Comparison of ENCODE assay signal across 15 cellular contexts in the genomic region with DNA sequence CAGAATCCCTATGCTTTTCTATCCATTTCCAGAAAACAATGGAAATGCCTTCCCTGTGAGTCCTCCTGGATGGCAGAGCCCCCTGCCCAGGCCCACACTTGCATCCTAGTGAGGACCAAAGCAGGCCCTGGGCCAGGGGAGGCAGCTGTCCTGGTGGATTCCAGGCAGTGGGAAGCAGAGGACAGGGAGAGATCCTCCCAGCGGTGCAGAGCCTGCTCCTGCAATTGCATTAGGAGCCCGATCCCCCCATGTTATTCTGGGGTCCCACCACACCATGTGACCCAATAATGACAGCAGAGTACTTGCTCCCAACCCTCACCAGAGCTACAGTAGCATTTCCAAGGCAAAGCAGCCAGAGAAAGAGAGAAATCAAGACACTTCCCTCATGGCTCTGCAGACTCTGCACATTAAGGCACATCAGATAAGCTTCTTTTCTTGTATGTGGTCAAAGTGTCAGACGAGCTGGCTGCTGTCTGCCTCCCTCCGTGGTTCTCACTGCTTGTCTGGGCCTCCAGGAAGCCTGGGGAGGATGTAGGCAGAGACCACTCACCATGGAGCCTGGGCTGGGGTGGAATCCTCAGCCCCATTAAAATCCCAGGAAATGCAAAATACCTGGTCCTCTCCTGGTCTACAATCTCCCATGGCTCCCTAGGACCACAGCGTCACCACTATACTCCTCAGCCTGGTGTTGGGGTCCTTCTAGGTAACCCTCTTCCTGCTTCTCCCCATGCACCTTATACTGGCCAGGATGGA. TPM values are rescaled to one million over a fixed set of nuclear protein-coding genes. Genes with fewer than 3 reads are reported as not detected.
DNase-seq lines count a peak whose midpoint lies in the region; ATAC-seq and TF ChIP-seq lines count a peak whose summit lies in the region.
"Had no signal": no experiment of that assay in that cellular context is flagged by ENCODE, and none has a peak within 500 bp of the region (broad histone marks: within the 10 kb centered on the region; RNA-seq: fewer than 3 reads in every experiment).

No MANE protein-coding gene starts in this region.

- H3K27me3 Mint-ChIP-seq in activated naive CD4-positive, alpha-beta T cell treated with anti-CD3 and anti-CD28 coated beads, Interleukin-2, amount 50 U/mL, for 24 hours, result no peaks in the 10 kb centered on the region
- H3K27me3 Mint-ChIP-seq in activated CD4-positive, alpha-beta memory T cell treated with anti-CD3 and anti-CD28 coated beads for 36 hours, result no peaks in the 10 kb centered on the region
- H3K27me3 Mint-ChIP-seq in type B pancreatic cell, result peaks cover 16% of the 10 kb centered on the region

- peak overlapping the region; percentile 54 for H3K4me3 Mint-ChIP-seq in activated naive CD4-positive, alpha-beta T cell treated with anti-CD3 and anti-CD28 coated beads, Interleukin-2, amount 50 U/mL, for 24 hours
- H3K4me3 Mint-ChIP-seq in activated CD4-positive, alpha-beta memory T cell treated with anti-CD3 and anti-CD28 coated beads for 36 hours, result no peak overlapping the region
- no peak overlapping the region for H3K4me3 Mint-ChIP-seq in type B pancreatic cell
- H3K4me3 Mint-ChIP-seq: nephron had no signal

- no peak for ATAC-seq in upper lobe of right lung

- intact Hi-C loops in activated CD4-positive, alpha-beta memory T cell treated with anti-CD3 and anti-CD28 coated beads for 36 hours (cut with micrococcal nuclease), result no loop called here
- intact Hi-C loops in upper lobe of right lung (cut with DNase I) (no loop called here), head of caudate nucleus (cut with DNase I) (no loop called here)

- H3K27me3 ChIP-seq in upper lobe of right lung, result no peaks in the 10 kb centered on the region
- H3K27me3 ChIP-seq: brain microvascular endothelial cell had no signal

- DNase-seq in activated naive CD4-positive, alpha-beta T cell (lab: John Stamatoyannopoulos, UW), result no peak
- peak; percentile 43 for DNase-seq in activated CD4-positive, alpha-beta memory T cell treated with anti-CD3 and anti-CD28 coated beads for 36 hours
- peak; percentile 41 for DNase-seq in effector CD4-positive, alpha-beta T cell
- DNase-seq in type B pancreatic cell (ENCODE audit: extremely low spot score, unreplicated experiment) (no peak), upper lobe of right lung (no peak), head of caudate nucleus (no peak)
- DNase-seq in stimulated activated CD4-positive, alpha-beta T cell treated with anti-CD3 and anti-CD28 coated beads, Interleukin-2, amount 100 ng/mL, for 24 hours, result no peak
- DNase-seq: brain microvascular endothelial cell; NCI-H187 treated with DMSO at 0.1 percent for 48 hours; NCI-H524; stimulated activated CD4-positive, alpha-beta T cell treated with anti-CD3 and anti-CD28 coated beads, Interleukin-1b, Interleukin-23, amount 100 ng/mL, for 48 hours; transverse colon had no signal

- H3K36me3 Mint-ChIP-seq in activated naive CD4-positive, alpha-beta T cell treated with anti-CD3 and anti-CD28 coated beads, Interleukin-2, amount 50 U/mL, for 24 hours, result peaks cover 3% of the 10 kb centered on the region
- H3K36me3 Mint-ChIP-seq in activated CD4-positive, alpha-beta memory T cell treated with anti-CD3 and anti-CD28 coated beads for 36 hours, result peaks cover 1% of the 10 kb centered on the region
- no peaks in the 10 kb centered on the region for H3K36me3 Mint-ChIP-seq in type B pancreatic cell

- H3K9me3 Mint-ChIP-seq in activated naive CD4-positive, alpha-beta T cell treated with anti-CD3 and anti-CD28 coated beads, Interleukin-2, amount 50 U/mL, for 24 hours, result peaks cover 4% of the 10 kb centered on the region
- H3K9me3 Mint-ChIP-seq in activated CD4-positive, alpha-beta memory T cell treated with anti-CD3 and anti-CD28 coated beads for 36 hours, result no peaks in the 10 kb centered on the region
- no peaks in the 10 kb centered on the region for H3K9me3 Mint-ChIP-seq in type B pancreatic cell

- no peaks in the 10 kb centered on the region for H3K4me1 ChIP-seq in upper lobe of right lung

- CTCF ChIA-PET in activated CD4-positive, alpha-beta memory T cell treated with anti-CD3 and anti-CD28 coated beads for 36 hours (lab: Charles Lee), result interaction anchor here (1.1 to 1.5 kb wide), 2 partner anchors 52 to 61 kb away, joined by 3 read pairs; no protein-coding TSS in a partner anchor

- no peak for TF ChIP-seq CTCF in type B pancreatic cell (conservative IDR thresholded peaks at IDR 0.05)
- TF ChIP-seq CTCF in upper lobe of right lung (IDR thresholded peaks at IDR 0.05), result no peak

- H3K27ac Mint-ChIP-seq in activated naive CD4-positive, alpha-beta T cell treated with anti-CD3 and anti-CD28 coated beads, Interleukin-2, amount 50 U/mL, for 24 hours, result peak overlapping the region; percentile 46
- peak overlapping the region; percentile 3 for H3K27ac Mint-ChIP-seq in activated CD4-positive, alpha-beta memory T cell treated with anti-CD3 and anti-CD28 coated beads for 36 hours
- peak overlapping the region; percentile 6 for H3K27ac Mint-ChIP-seq in type B pancreatic cell

- POLR2A ChIA-PET in activated CD4-positive, alpha-beta memory T cell treated with anti-CD3 and anti-CD28 coated beads for 36 hours (lab: Charles Lee), result no interaction called here

- H3K4me3 ChIP-seq in upper lobe of right lung, result no peak overlapping the region
- H3K4me3 ChIP-seq: transverse colon had no signal

- no peak overlapping the region for H3K27ac ChIP-seq in upper lobe of right lung
- H3K27ac ChIP-seq: brain microvascular endothelial cell, transverse colon, VCaP had no signal

- no peaks in the 10 kb centered on the region for H3K9me3 ChIP-seq in upper lobe of right lung
- H3K9me3 ChIP-seq: transverse colon had no signal

- no peaks in the 10 kb centered on the region for H3K36me3 ChIP-seq in upper lobe of right lung
- H3K36me3 ChIP-seq: brain microvascular endothelial cell, transverse colon had no signal

- peaks cover 98% of the 10 kb centered on the region for H3K4me1 Mint-ChIP-seq in activated naive CD4-positive, alpha-beta T cell treated with anti-CD3 and anti-CD28 coated beads, Interleukin-2, amount 50 U/mL, for 24 hours
- peaks cover 86% of the 10 kb centered on the region for H3K4me1 Mint-ChIP-seq in activated CD4-positive, alpha-beta memory T cell treated with anti-CD3 and anti-CD28 coated beads for 36 hours (ENCODE audit: low read depth)
- H3K4me1 Mint-ChIP-seq in type B pancreatic cell (ENCODE audit: unreplicated experiment), result peaks cover 4% of the 10 kb centered on the region

RNA-seq across cellular contexts. Expression of a gene that starts 54.9 kb away (rescaled TPM):
- 100 to 1,000 TPM; 153 to 155 TPM for total RNA-seq in activated CD4-positive, alpha-beta memory T cell treated with anti-CD3 and anti-CD28 coated beads for 36 hours
- total RNA-seq in type B pancreatic cell (ENCODE audit: low replicate concordance) (0.41 TPM in 1 of 2 replicates, not detected in the other), upper lobe of right lung (13.1 TPM)

Comparison
In these comparisons a context has a peak if more than half of its experiments do, and no peak if none do; other contexts are left out.
1. DNase-seq: peak in activated CD4-positive, alpha-beta memory T cell treated with anti-CD3 and anti-CD28 coated beads for 36 hours (single experiment) and effector CD4-positive, alpha-beta T cell (single experiment); none in activated naive CD4-positive, alpha-beta T cell (0 of 4), type B pancreatic cell (single experiment), upper lobe of right lung (single experiment), stimulated activated CD4-positive, alpha-beta T cell treated with anti-CD3 and anti-CD28 coated beads, Interleukin-2, amount 100 ng/mL, for 24 hours (0 of 2) and head of caudate nucleus (0 of 42).
2. RNA of a gene that starts 54.9 kb away (total RNA-seq): 153 to 155 TPM in activated CD4-positive, alpha-beta memory T cell treated with anti-CD3 and anti-CD28 coated beads for 36 hours; 13.1 TPM in upper lobe of right lung (single experiment) and 0.41 TPM in type B pancreatic cell; every median in the first group is over 10 times any median in the second.
3. Peak in every context shown above with its lines, with median percentiles within 50 percentile points of each other: H3K27ac Mint-ChIP-seq.